15 cellular contexts compared by ENCODE assay signal in genomic region chr5:38607930-38608545, GRCh38. TPM values are rescaled to one million over a fixed set of nuclear protein-coding genes. Genes with fewer than 3 reads are reported as not detected.
DNase-seq lines count a peak whose midpoint lies in the region; ATAC-seq, FAIRE-seq and TF ChIP-seq lines count a peak whose summit lies in the region.
"Had no signal": no experiment of that assay in that cellular context is flagged by ENCODE, and none has a peak within 500 bp of the region (broad histone marks: within the 10 kb centered on the region; RNA-seq: fewer than 3 reads in every experiment).

No MANE protein-coding gene starts in this region.

- H3K27ac Mint-ChIP-seq in CD14-positive monocyte: no peak overlapping the region
- H3K27ac Mint-ChIP-seq: activated CD4-positive, alpha-beta T cell treated with anti-CD3 and anti-CD28 coated beads, Interleukin-2, amount 10 ng/mL, durations not matched to agents 7 days and 5 days; activated T-helper 17 cell treated with anti-CD3 and anti-CD28 coated beads, Interleukin-2, amount 50 U/mL, for 72 hours; natural killer cell treated with Interleukin-12 subunit alpha and Interleukin-12 subunit beta and Interleukin-15 and Interleukin-18, amount 100 ng/mL, for 72 hours had no signal

- no peak overlapping the region for H2AFZ ChIP-seq in GM23248

- TF ChIP-seq EP300 in A549 (IDR thresholded peaks at IDR 0.05): no peak

- H3K4me3 Mint-ChIP-seq in CD14-positive monocyte: no peak overlapping the region
- H3K4me3 Mint-ChIP-seq: activated CD4-positive, alpha-beta T cell treated with anti-CD3 and anti-CD28 coated beads, Interleukin-2, amount 10 ng/mL, durations not matched to agents 7 days and 5 days; activated T-helper 17 cell treated with anti-CD3 and anti-CD28 coated beads, Interleukin-2, amount 50 U/mL, for 72 hours; natural killer cell treated with Interleukin-12 subunit alpha and Interleukin-12 subunit beta and Interleukin-15 and Interleukin-18, amount 100 ng/mL, for 72 hours had no signal

- H3K27me3 ChIP-seq in GM23248 (replicated peaks; ENCODE audit: insufficient read depth) (no peaks in the 10 kb centered on the region), adipocyte (replicated peaks; ENCODE audit: control insufficient read depth, insufficient read depth, low read length) (no peaks in the 10 kb centered on the region), lung (ENCODE audit: control insufficient read depth, insufficient read depth) (no peaks in the 10 kb centered on the region)
- H3K27me3 ChIP-seq: BE2C, esophagus muscularis mucosa had no signal

- no peaks in the 10 kb centered on the region for H3K9me2 ChIP-seq in GM23248 (ENCODE audit: insufficient read depth)

- no peak for TF ChIP-seq POLR2A in A549 (IDR thresholded peaks at IDR 0.05; ENCODE audit: low read length)

- peak overlapping the region; percentile 42 for H3K4me2 ChIP-seq in A549
- H3K4me2 ChIP-seq in GM23248 (ENCODE audit: unreplicated experiment): peak overlapping the region; percentile 35

- FAIRE-seq in A549 (lab: Jason Lieb, UNC): no peak
- FAIRE-seq: islet of Langerhans had no signal

- DNase-seq in A549 (ENCODE audit: low read depth in 1 of 2, low spot score in 1 of 2): no peak
- DNase-seq in GM23248: no peak
- DNase-seq in adipocyte (ENCODE audit: low read depth): peak; percentile 69
- no peak for DNase-seq in lung (ENCODE audit: low spot score)
- DNase-seq in CD14-positive monocyte (ENCODE audit: low spot score): no peak
- no peak for DNase-seq in putamen (ENCODE audit: low spot score)
- DNase-seq in activated CD4-positive, CD25-positive, alpha-beta regulatory T cell (lab: John Stamatoyannopoulos, UW): no peak
- DNase-seq: activated CD4-positive, alpha-beta T cell treated with anti-CD3 and anti-CD28 coated beads, Interleukin-2, amount 10 ng/mL, durations not matched to agents 7 days and 5 days; BE2C; NCI-H1105 treated with DMSO at 0.1 percent for 48 hours had no signal

- H3F3A ChIP-seq in GM23248 (ENCODE audit: insufficient read depth): peaks cover 6% of the 10 kb centered on the region; the same call in 1 of the 2 replicates

- peaks cover 5% of the 10 kb centered on the region for H3K4me1 Mint-ChIP-seq in CD14-positive monocyte
- H3K4me1 Mint-ChIP-seq: activated CD4-positive, alpha-beta T cell treated with anti-CD3 and anti-CD28 coated beads, Interleukin-2, amount 10 ng/mL, durations not matched to agents 7 days and 5 days; activated T-helper 17 cell treated with anti-CD3 and anti-CD28 coated beads, Interleukin-2, amount 50 U/mL, for 72 hours had no signal

- CTCF ChIA-PET in A549 (lab: Yijun Ruan, JAX): interaction anchor here (1.3 to 1.5 kb wide), 2 partner anchors 8 to 166 kb away, joined by 3 to 5 read pairs; no protein-coding TSS in a partner anchor

- ATAC-seq in A549 (peak in 1 of 2 experiments; percentile 45; a peak in 2 of 6 replicates), lung (ENCODE audit: insufficient read depth, low FRiP score) (peak; percentile 37), GM21786 (IDR thresholded peaks at IDR 0.05; ENCODE audit: unreplicated experiment) (no peak)
- ATAC-seq: activated T-helper 17 cell treated with anti-CD3 and anti-CD28 coated beads, Interleukin-2, amount 50 U/mL, for 72 hours; natural killer cell treated with Interleukin-12 subunit alpha and Interleukin-12 subunit beta and Interleukin-15 and Interleukin-18, amount 100 ng/mL, for 72 hours had no signal

- no peaks in the 10 kb centered on the region for H3K36me3 Mint-ChIP-seq in CD14-positive monocyte
- H3K36me3 Mint-ChIP-seq: natural killer cell treated with Interleukin-12 subunit alpha and Interleukin-12 subunit beta and Interleukin-15 and Interleukin-18, amount 100 ng/mL, for 72 hours had no signal

- no peaks in the 10 kb centered on the region for H3K9me3 ChIP-seq in A549
- H3K9me3 ChIP-seq in GM23248 (ENCODE audit: low read depth): no peaks in the 10 kb centered on the region
- no peaks in the 10 kb centered on the region for H3K9me3 ChIP-seq in adipocyte (ENCODE audit: control insufficient read depth, low read length)
- no peaks in the 10 kb centered on the region for H3K9me3 ChIP-seq in lung (ENCODE audit: control insufficient read depth in 2 of 2, insufficient read depth in 1 of 2, low read length in 1 of 2)
- H3K9me3 ChIP-seq: BE2C, esophagus muscularis mucosa had no signal

- intact Hi-C loops in CD14-positive monocyte (cut with micrococcal nuclease): no loop called here

- H3K9me3 Mint-ChIP-seq in CD14-positive monocyte: peaks cover 0 to 5% (median 2%) of the 10 kb centered on the region in 7 donors
- H3K9me3 Mint-ChIP-seq: activated CD4-positive, alpha-beta T cell treated with anti-CD3 and anti-CD28 coated beads, Interleukin-2, amount 10 ng/mL, durations not matched to agents 7 days and 5 days; activated T-helper 17 cell treated with anti-CD3 and anti-CD28 coated beads, Interleukin-2, amount 50 U/mL, for 72 hours had no signal

- H4K20me1 ChIP-seq in GM23248 (ENCODE audit: insufficient read depth): no peaks in the 10 kb centered on the region

- H3K27ac ChIP-seq in A549 (peak overlapping the region; percentile 29 to 32; a peak in 1 of 6 replicates), GM23248 (no peak overlapping the region), lung (ENCODE audit: low read depth in 1 of 2, low read length in 1 of 2) (no peak overlapping the region)
- H3K27ac ChIP-seq: esophagus muscularis mucosa had no signal

- H3K9ac ChIP-seq in GM23248 (no peak overlapping the region), adipocyte (ENCODE audit: low read length) (no peak overlapping the region)

- TF ChIP-seq CTCF in A549 (IDR thresholded peaks at IDR 0.05): no peak
- no peak for TF ChIP-seq CTCF in lung (IDR thresholded peaks at IDR 0.05; ENCODE audit: control extremely low read depth, extremely low read depth)
- TF ChIP-seq CTCF in CD14-positive monocyte (IDR thresholded peaks at IDR 0.05): no peak

- H3K4me1 ChIP-seq in A549: peaks cover 19% of the 10 kb centered on the region
- peaks cover 11% of the 10 kb centered on the region; the same call in 1 of the 2 replicates for H3K4me1 ChIP-seq in GM23248 (ENCODE audit: insufficient read depth)
- peaks cover 15% of the 10 kb centered on the region for H3K4me1 ChIP-seq in adipocyte (ENCODE audit: control insufficient read depth, insufficient read depth, low read length)
- H3K4me1 ChIP-seq in lung (ENCODE audit: control insufficient read depth in 2 of 2, insufficient read depth in 2 of 2, low read length in 2 of 2): peaks cover 1 to 5% of the 10 kb centered on the region in 2 donors
- H3K4me1 ChIP-seq: BE2C had no signal

- H3K4me3 ChIP-seq in A549 (no peak overlapping the region), GM23248 (no peak overlapping the region), adipocyte (ENCODE audit: low read length) (no peak overlapping the region), lung (no peak overlapping the region)
- H3K4me3 ChIP-seq: esophagus muscularis mucosa had no signal

- POLR2A ChIA-PET in A549 (lab: Yijun Ruan, JAX): interaction anchor here (0.6 to 0.8 kb wide), 2 partner anchors 64 to 262 kb away, joined by 3 to 4 read pairs; no protein-coding TSS in a partner anchor

- H3K36me3 ChIP-seq in GM23248 (ENCODE audit: low read depth) (no peaks in the 10 kb centered on the region), adipocyte (ENCODE audit: control insufficient read depth, insufficient read depth, low read length, severe bottlenecking) (no peaks in the 10 kb centered on the region), lung (ENCODE audit: control insufficient read depth in 2 of 2, insufficient read depth in 2 of 2, low read length in 2 of 2) (no peaks in the 10 kb centered on the region)
- H3K36me3 ChIP-seq: BE2C, esophagus muscularis mucosa had no signal

- H3K79me2 ChIP-seq in GM23248 (ENCODE audit: insufficient read depth): no peaks in the 10 kb centered on the region

- 54% methylated on average over 4 of the region's 4 CpGs for WGBS in A549 (ENCODE audit: missing lambda C conversion rate)
- WGBS in GM23248 (ENCODE audit: low coverage in 1 of 2, low lambda C conversion rate in 2 of 2, missing lambda C conversion rate in 2 of 2), 2 experiments: 81 to 84% methylated on average over 4 of the region's 4 CpGs
- WGBS in lung, 2 donors: 65 to 75% methylated on average over 4 of the region's 4 CpGs

- TF ChIP-seq RAD21 in A549 (conservative IDR thresholded peaks at IDR 0.05 in 1 of 2, IDR thresholded peaks at IDR 0.05 in 1 of 2): no peak

- in situ Hi-C loops in GM23248 (cut with MboI): no loop called here

- H3K27me3 Mint-ChIP-seq in CD14-positive monocyte (ENCODE audit: low read depth in 3 of 3): peaks cover 2 to 33% (median 17%) of the 10 kb centered on the region in 3 donors

TF ChIP-seq in A549, 52 proteins besides CTCF, POLR2A, EP300 and RAD21 (continues in another document):
- TF ChIP-seq KDM5A (IDR thresholded peaks at IDR 0.05) (no peak), CBX2 (IDR thresholded peaks at IDR 0.05; ENCODE audit: borderline replicate concordance, low read depth) (no peak), POLR2AphosphoS2 (conservative IDR thresholded peaks at IDR 0.05; ENCODE audit: low read length) (no peak), SREBF2 (IDR thresholded peaks at IDR 0.05) (no peak), FOSL2 (IDR thresholded peaks at IDR 0.05) (no peak), FOSL2 (CRISPR knock-in tag; IDR thresholded peaks at IDR 0.05) (no peak), CHD2 (IDR thresholded peaks at IDR 0.05; ENCODE audit: low read length, partially characterized antibody) (no peak), ESRRA (IDR thresholded peaks at IDR 0.05; ENCODE audit: borderline replicate concordance, low read length) (no peak), BHLHE40 (IDR thresholded peaks at IDR 0.05; ENCODE audit: low read depth, low read length) (no peak), TP53 (CRISPR knock-in tag; IDR thresholded peaks at IDR 0.05) (no peak)

RNA-seq across cellular contexts. Expression of gene LIFR, which starts 51.6 kb away (rescaled TPM):
- polyA plus RNA-seq in A549 (2011; rRNA removed): 6.2 and 7.9 TPM in 2 replicates
- polyA plus RNA-seq in A549 (2012; cell fraction: cytosol; rRNA removed): 0.90 and 1.0 TPM in 2 replicates
- 0.97 and 1.3 TPM in 2 replicates for polyA plus RNA-seq in A549 (2012; cell fraction: nucleus; rRNA removed)
- 3.8 to 6.2 TPM (median 5.5 TPM) in 3 replicates for polyA plus RNA-seq in A549 (2017; fragmentation: RNase III; extraction: RNeasy Plus Mini Kit Qiagen cat#74134 plus additional on column Dnase treatment)
- 8.2 and 8.8 TPM in 2 replicates for polyA minus RNA-seq in A549 (2011; rRNA and poly(A)+ RNA removed)
- total RNA-seq in GM23248 (2014; rRNA removed; shearing (Covaris generic)): 6.9 and 16.4 TPM in 2 replicates
- 5.8 and 8.1 TPM in 2 replicates for polyA plus RNA-seq in GM23248 (2016; fragmentation: Nextera tagmentation; extraction: Ambion mirVana)
- total RNA-seq in lung: 100 to 1,000 TPM in 1 of 2 donors, 10 to 100 TPM in 1; 61.3 to 345 TPM
- 10 to 100 TPM; 14.2 TPM for polyA plus RNA-seq in lung
- not detected for polyA plus RNA-seq in CD14-positive monocyte
- total RNA-seq: natural killer cell treated with Interleukin-12 subunit alpha and Interleukin-12 subunit beta and Interleukin-15 and Interleukin-18, amount 100 ng/mL, for 72 hours had no signal

Comparison
In these comparisons a context has a peak if more than half of its experiments do, and no peak if none do; other contexts are left out.
1. H3K27ac ChIP-seq: peak in A549 (2 of 2); none in GM23248 (single experiment) and lung (0 of 2).